In the genomic region with DNA sequence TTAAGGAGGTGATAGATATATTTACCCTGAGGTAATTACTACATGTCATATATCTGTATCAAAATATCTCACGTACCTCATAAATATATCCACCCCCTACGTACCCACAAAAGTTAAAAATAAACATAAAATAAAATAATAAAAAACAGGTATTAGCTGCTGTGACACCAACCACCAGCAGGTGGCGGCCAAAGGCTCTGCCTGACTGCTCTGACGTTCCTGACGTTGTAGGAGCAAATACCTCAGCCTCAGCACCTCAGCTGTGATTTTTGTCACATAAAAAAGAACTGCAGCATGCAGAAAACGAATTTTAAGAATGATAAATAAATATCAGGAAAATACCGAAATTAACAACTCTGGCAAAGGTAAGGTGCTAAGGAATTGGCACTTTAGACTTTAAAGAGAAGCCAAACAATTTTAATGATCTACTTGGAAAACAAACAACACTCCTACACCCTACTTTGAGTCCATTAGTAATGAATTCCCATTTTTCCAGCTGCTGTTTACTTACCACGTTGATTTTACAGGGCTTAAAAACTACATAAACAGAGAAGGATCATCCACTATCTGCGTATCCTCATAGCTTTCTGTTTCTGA, we compare ENCODE assay signal across 7 cellular contexts.
DNase-seq lines count a peak whose midpoint lies in the region; ATAC-seq, FAIRE-seq and TF ChIP-seq lines count a peak whose summit lies in the region.

No MANE protein-coding gene starts in this region.

- no peak overlapping the region for H3K23ac ChIP-seq in trophoblast cell (ENCODE audit: low read length)

- H3K4me2 ChIP-seq in trophoblast cell (ENCODE audit: low read length): no peak overlapping the region

- no peak overlapping the region for H4K91ac ChIP-seq in trophoblast cell (ENCODE audit: low read depth, low read length)

- TF ChIP-seq CTCF in GM12873 (IDR thresholded peaks at IDR 0.05; ENCODE audit: insufficient read depth, low read depth, low read length, missing control alignments): peak; percentile 80
- TF ChIP-seq CTCF in fibroblast of villous mesenchyme (IDR thresholded peaks at IDR 0.05; ENCODE audit: insufficient read depth, low read depth, low read length): peak; percentile 91

- H3K9me3 ChIP-seq in NT2/D1 (ENCODE audit: insufficient read depth, low read length): no peaks in the 10 kb centered on the region; the same call in none of the 2 replicates
- H3K9me3 ChIP-seq in trophoblast cell (ENCODE audit: insufficient read depth, low read depth, low read length): peaks cover under 1% of the 10 kb centered on the region

- H2AK5ac ChIP-seq in trophoblast cell (ENCODE audit: low read length): no peak overlapping the region

- DNase-seq in NT2/D1 (ENCODE audit: low read depth, low spot score): peak; percentile 30
- DNase-seq in activated T-cell treated with anti-CD3 and anti-CD28 coated beads, Interleukin-2, amount 50 U/mL, for 24 hours: peak; percentile 64
- DNase-seq in fibroblast of villous mesenchyme (ENCODE audit: low read depth): peak; percentile 48
- peak; percentile 7 to 68 for DNase-seq in trophoblast cell
- peak; percentile 68 for DNase-seq in urothelium cell line (ENCODE audit: low spot score)

- no peak overlapping the region for H2BK120ac ChIP-seq in trophoblast cell (ENCODE audit: insufficient read depth, low read length, poor library complexity)

- H3K4ac ChIP-seq in trophoblast cell (ENCODE audit: low read depth, low read length): no peak overlapping the region

- H3K36me3 Mint-ChIP-seq in activated T-cell treated with anti-CD3 and anti-CD28 coated beads, Interleukin-2, amount 50 U/mL, for 24 hours (ENCODE audit: low read depth): no peaks in the 10 kb centered on the region

- H3K27ac ChIP-seq in trophoblast cell (ENCODE audit: low read depth, low read length): no peak overlapping the region

- no peak overlapping the region for H2AFZ ChIP-seq in trophoblast cell (ENCODE audit: insufficient read depth, low read length, poor library complexity)

- H3K27ac Mint-ChIP-seq in activated T-cell treated with anti-CD3 and anti-CD28 coated beads, Interleukin-2, amount 50 U/mL, for 24 hours: no peak overlapping the region

- no peaks in the 10 kb centered on the region for H3K79me2 ChIP-seq in trophoblast cell (ENCODE audit: control insufficient read depth, insufficient read depth, low read length, poor library complexity)

- H3K9me3 Mint-ChIP-seq in activated T-cell treated with anti-CD3 and anti-CD28 coated beads, Interleukin-2, amount 50 U/mL, for 24 hours: no peaks in the 10 kb centered on the region

- no peak for FAIRE-seq in urothelium cell line (lab: Jason Lieb, UNC)

- no peak overlapping the region for H4K8ac ChIP-seq in trophoblast cell (ENCODE audit: low read depth, low read length)

- H3K27me3 Mint-ChIP-seq in activated T-cell treated with anti-CD3 and anti-CD28 coated beads, Interleukin-2, amount 50 U/mL, for 24 hours: peaks cover 23% of the 10 kb centered on the region

- H3K9ac ChIP-seq in NT2/D1 (ENCODE audit: insufficient read length, low read depth) (no peak overlapping the region), trophoblast cell (ENCODE audit: low read length) (no peak overlapping the region)

- no peaks in the 10 kb centered on the region for H3K36me3 ChIP-seq in NT2/D1 (ENCODE audit: insufficient read depth, insufficient read length, low read length)
- H3K36me3 ChIP-seq in trophoblast cell (ENCODE audit: control insufficient read depth in 1 of 2, insufficient read depth in 2 of 2, low read length in 2 of 2): no peaks in the 10 kb centered on the region

- no peak overlapping the region for H2BK5ac ChIP-seq in trophoblast cell (ENCODE audit: low read depth, low read length, poor library complexity)

- H3K79me1 ChIP-seq in trophoblast cell (ENCODE audit: low read length): no peaks in the 10 kb centered on the region

- H4K12ac ChIP-seq in trophoblast cell (ENCODE audit: low read depth, low read length): no peak overlapping the region

- peak; percentile 53 for ATAC-seq in HG02973 (IDR thresholded peaks at IDR 0.05; ENCODE audit: unreplicated experiment)

- H3K14ac ChIP-seq in trophoblast cell (ENCODE audit: low read length): no peak overlapping the region

- H3K18ac ChIP-seq in trophoblast cell (ENCODE audit: low read length): no peak overlapping the region

- H3K4me1 Mint-ChIP-seq in activated T-cell treated with anti-CD3 and anti-CD28 coated beads, Interleukin-2, amount 50 U/mL, for 24 hours (ENCODE audit: low read depth): peaks cover 3% of the 10 kb centered on the region

- no CpG with 5 or more reads among the region's 9 CpGs for WGBS in trophoblast cell (ENCODE audit: extremely low coverage, insufficient coverage, insufficient read length)

- no peaks in the 10 kb centered on the region for H3K27me3 ChIP-seq in NT2/D1 (ENCODE audit: insufficient read depth, insufficient read length)
- no peaks in the 10 kb centered on the region for H3K27me3 ChIP-seq in trophoblast cell (ENCODE audit: insufficient read depth, low read length)

- H3K4me1 ChIP-seq in NT2/D1 (ENCODE audit: insufficient read depth, insufficient read length) (no peaks in the 10 kb centered on the region), trophoblast cell (ENCODE audit: control insufficient read depth in 1 of 2, insufficient read depth in 2 of 2, low read length in 2 of 2) (no peaks in the 10 kb centered on the region)

- H3K4me3 ChIP-seq in NT2/D1 (ENCODE audit: insufficient read length, low read depth) (no peak overlapping the region), fibroblast of villous mesenchyme (ENCODE audit: low read depth, low read length) (no peak overlapping the region), trophoblast cell (ENCODE audit: low read depth, low read length) (no peak overlapping the region)

- no peak overlapping the region for H3K4me3 Mint-ChIP-seq in activated T-cell treated with anti-CD3 and anti-CD28 coated beads, Interleukin-2, amount 50 U/mL, for 24 hours

- H2BK12ac ChIP-seq in trophoblast cell (ENCODE audit: low read length): no peak overlapping the region
